24 cellular contexts compared by ENCODE assay signal in genomic region chr19:5246554-5247155, GRCh38.
A peak's percentile ranks its signal among the peaks of the same experiment; 100 is the strongest.
DNase-seq lines count a peak whose midpoint lies in the region; ATAC-seq, FAIRE-seq and TF ChIP-seq lines count a peak whose summit lies in the region.
"Had no signal": no experiment of that assay in that cellular context is flagged by ENCODE, and none has a peak within 500 bp of the region (broad histone marks: within the 10 kb centered on the region; RNA-seq: fewer than 3 reads in every experiment).

No MANE protein-coding gene starts in this region.

- peak; percentile 55 for DNase-seq in activated CD8-positive, alpha-beta memory T cell treated with anti-CD3 and anti-CD28 coated beads, Interleukin-2, amount 50 U/mL, for 48 hours
- no peak for DNase-seq in activated CD8-positive, alpha-beta memory T cell treated with anti-CD3 and anti-CD28 coated beads, Interleukin-2, amount 50 U/mL, for 4 hours
- DNase-seq in MM.1S, result peak; percentile 66
- DNase-seq in GM12878 (ENCODE audit: low read depth, low spot score), result no peak
- peak; percentile 8 for DNase-seq in stimulated activated CD8-positive, alpha-beta memory T cell treated with anti-CD3 and anti-CD28 coated beads, Interleukin-4, amount 100 ng/mL, for 24 hours (ENCODE audit: low read depth)
- DNase-seq in ACHN, result no peak
- DNase-seq: brain microvascular endothelial cell; CD4-positive, alpha-beta memory T cell; cortex of kidney; DMS79; IMR-90; mesendoderm; naive thymus-derived CD8-positive, alpha-beta T cell; NCI-H1694 treated with DMSO at 0.1 percent for 48 hours; NCI-H345; sigmoid colon; stomach; upper lobe of right lung had no signal

- POLR2A ChIA-PET in GM12878 (lab: Charles Lee), result no interaction called here

- TF ChIP-seq RAD21 in GM12878 (IDR thresholded peaks at IDR 0.05; ENCODE audit: insufficient read depth, low read depth, low read length), result no peak

- H3K4me1 ChIP-seq in MM.1S (ENCODE audit: low read length), result peaks cover 6% of the 10 kb centered on the region
- H3K4me1 ChIP-seq in GM12878 (ENCODE audit: control insufficient read depth, insufficient read depth, low read length), result no peaks in the 10 kb centered on the region
- H3K4me1 ChIP-seq: HAP-1, parathyroid adenoma, stomach, upper lobe of right lung had no signal

- SMC1A ChIA-PET in GM12878 (lab: Charles Lee; ENCODE audit: uncharacterized antibody, unreplicated experiment), result no interaction called here

- WGBS in GM12878 (ENCODE audit: insufficient coverage, insufficient replicate concordance, low lambda C conversion rate, missing lambda C conversion rate), result 14% methylated on average over 10 of the region's 10 CpGs

- no peak overlapping the region for H3K9ac ChIP-seq in MM.1S (ENCODE audit: low read length)
- H3K9ac ChIP-seq in GM12878 (ENCODE audit: control insufficient read depth, insufficient read depth, low read length), result no peak overlapping the region
- H3K9ac ChIP-seq: parathyroid adenoma had no signal

- H3K9me2 ChIP-seq in MM.1S (replicated peaks; ENCODE audit: insufficient read depth, low read length), result no peaks in the 10 kb centered on the region

- peaks cover 11% of the 10 kb centered on the region; the same call in 1 of the 2 replicates for H3F3A ChIP-seq in MM.1S (ENCODE audit: insufficient read depth, low read length)

- RAD21 ChIA-PET in GM12878 (lab: Charles Lee; ENCODE audit: unreplicated experiment), result no interaction called here

- in situ Hi-C loops in GM12878 (cut with MboI) (no loop called here), ACHN (cut with HindIII; ENCODE audit: low pct_ligation_motif_present, low pct_unique_long_range_greater_than_20kb, low sequenced_read_pairs) (no loop called here)

- H3K4me3 ChIP-seq in MM.1S (ENCODE audit: low read length), result no peak overlapping the region; the same call in 1 of the 2 replicates
- no peak overlapping the region for H3K4me3 ChIP-seq in GM12878
- H3K4me3 ChIP-seq: HAP-1, sigmoid colon, stomach, upper lobe of right lung had no signal

- H2AFZ ChIP-seq in MM.1S (ENCODE audit: low read length) (no peak overlapping the region), GM12878 (ENCODE audit: control insufficient read depth, low read depth, low read length) (no peak overlapping the region)
- H2AFZ ChIP-seq: parathyroid adenoma had no signal

- no peaks in the 10 kb centered on the region for H4K20me1 ChIP-seq in MM.1S (ENCODE audit: insufficient read depth, low read length)
- no peaks in the 10 kb centered on the region for H4K20me1 ChIP-seq in GM12878 (ENCODE audit: control insufficient read depth, insufficient read depth)

- H3K4me2 ChIP-seq in MM.1S (ENCODE audit: low read depth, low read length) (peak overlapping the region; percentile 28; the same call in 1 of the 2 replicates), GM12878 (ENCODE audit: control insufficient read depth, insufficient read depth) (no peak overlapping the region)

- ATAC-seq in GM12878 (peak; percentile 53), HG03460 (IDR thresholded peaks at IDR 0.05; ENCODE audit: unreplicated experiment) (no peak), GM18505 (IDR thresholded peaks at IDR 0.05; ENCODE audit: unreplicated experiment) (no peak)
- ATAC-seq: naive thymus-derived CD8-positive, alpha-beta T cell; SK-N-SH treated with all-trans-retinoic acid at 6 μM for 48 hours; upper lobe of right lung had no signal

- TF ChIP-seq EP300 in GM12878 (IDR thresholded peaks at IDR 0.05; ENCODE audit: borderline replicate concordance in 1 of 2, control insufficient read depth in 1 of 2, low read depth in 2 of 2, low read length in 2 of 2), result no peak

- no peak for FAIRE-seq in GM12878 (lab: Jason Lieb, UNC)

- H3K36me3 ChIP-seq in MM.1S (replicated peaks; ENCODE audit: insufficient read depth, low read length) (no peaks in the 10 kb centered on the region), GM12878 (ENCODE audit: control insufficient read depth in 2 of 2, insufficient read depth in 2 of 2, low read length in 1 of 2) (no peaks in the 10 kb centered on the region)
- H3K36me3 ChIP-seq: upper lobe of right lung had no signal

- H3K27me3 ChIP-seq in MM.1S (replicated peaks; ENCODE audit: insufficient read depth, low read length), result peaks cover 90% of the 10 kb centered on the region
- H3K27me3 ChIP-seq in GM12878 (replicated peaks in 1 of 2; ENCODE audit: control insufficient read depth in 2 of 2, insufficient read depth in 2 of 2, low read length in 1 of 2), result no peaks in the 10 kb centered on the region
- H3K27me3 ChIP-seq: brain microvascular endothelial cell, sigmoid colon, stomach, upper lobe of right lung had no signal

- H3K79me2 ChIP-seq in MM.1S (ENCODE audit: low read length) (no peaks in the 10 kb centered on the region), GM12878 (ENCODE audit: control insufficient read depth, insufficient read depth, low read length) (no peaks in the 10 kb centered on the region)
- H3K79me2 ChIP-seq: parathyroid adenoma had no signal

- no TSS peak for BruUV-seq in GM12878 (replicated peaks; lab: Mats Ljungman, UMichigan)

- TF ChIP-seq POLR2A in GM12878 (IDR thresholded peaks at IDR 0.05; ENCODE audit: low read depth, low read length) (no peak), GM18505 (IDR thresholded peaks at IDR 0.05; ENCODE audit: borderline replicate concordance, extremely low read depth, insufficient read depth, insufficient read length) (no peak)

- H3K27ac ChIP-seq in MM.1S (ENCODE audit: low read length) (no peak overlapping the region), GM12878 (ENCODE audit: control insufficient read depth, insufficient read depth) (no peak overlapping the region)
- H3K27ac ChIP-seq: brain microvascular endothelial cell, HL-60, parathyroid adenoma, sigmoid colon, stomach, upper lobe of right lung had no signal

- TF ChIP-seq CTCF in MM.1S (IDR thresholded peaks at IDR 0.05; ENCODE audit: low read length), result no peak
- no peak for TF ChIP-seq CTCF in GM12878 (IDR thresholded peaks at IDR 0.05 in 2 of 3, conservative IDR thresholded peaks at IDR 0.05 in 1 of 3; ENCODE audit: control insufficient read depth in 2 of 3, extremely low read depth in 1 of 3, insufficient read depth in 1 of 3, low read depth in 3 of 3, low read length in 3 of 3)

- H3K9me3 ChIP-seq in MM.1S (replicated peaks; ENCODE audit: insufficient read depth, low read length), result no peaks in the 10 kb centered on the region
- no peaks in the 10 kb centered on the region for H3K9me3 ChIP-seq in GM12878 (replicated peaks; ENCODE audit: control insufficient read depth, insufficient read depth, low read length)
- H3K9me3 ChIP-seq: HAP-1, sigmoid colon, stomach, upper lobe of right lung had no signal

- intact Hi-C loops in GM12878 (cut with micrococcal nuclease; ENCODE audit: unreplicated experiment), result no loop called here

- CTCF ChIA-PET in GM12878 (lab: Yijun Ruan, JAX), result no interaction called here

TF ChIP-seq in GM12878, 131 proteins besides CTCF, POLR2A, EP300 and RAD21 (continues in another document):
- TF ChIP-seq IKZF1 (conservative IDR thresholded peaks at IDR 0.05) (0 out of 2 replicates have a peak, but pooled peaks have one; percentile 14), ZZZ3 (IDR thresholded peaks at IDR 0.05; ENCODE audit: control insufficient read depth, insufficient read length, low read depth) (peak; percentile 30), IRF5 (IDR thresholded peaks at IDR 0.05; ENCODE audit: borderline replicate concordance) (no peak), ZBTB40 (IDR thresholded peaks at IDR 0.05; ENCODE audit: borderline replicate concordance) (no peak), RFX5 (IDR thresholded peaks at IDR 0.05; ENCODE audit: low read depth, low read length) (no peak), RB1 (IDR thresholded peaks at IDR 0.05; ENCODE audit: borderline replicate concordance) (no peak), BCL11A (IDR thresholded peaks at IDR 0.05; ENCODE audit: low read depth, low read length) (no peak), POU2F2 (IDR thresholded peaks at IDR 0.05; ENCODE audit: borderline replicate concordance, low read depth, low read length) (0 out of 3 replicates have a peak, but pooled peaks have one; percentile 15)

Comparison
In these comparisons a context has a peak if more than half of its experiments do, and no peak if none do; other contexts are left out.
1. DNase-seq: peak in activated CD8-positive, alpha-beta memory T cell treated with anti-CD3 and anti-CD28 coated beads, Interleukin-2, amount 50 U/mL, for 48 hours (single experiment), MM.1S (single experiment) and stimulated activated CD8-positive, alpha-beta memory T cell treated with anti-CD3 and anti-CD28 coated beads, Interleukin-4, amount 100 ng/mL, for 24 hours (single experiment); none in activated CD8-positive, alpha-beta memory T cell treated with anti-CD3 and anti-CD28 coated beads, Interleukin-2, amount 50 U/mL, for 4 hours (single experiment), GM12878 (single experiment) and ACHN (single experiment).